Comparison of ENCODE assay signal across 9 cellular contexts in genomic region chr15:91100561-91101355, GRCh38. TPM values are rescaled to one million over a fixed set of nuclear protein-coding genes. Genes with fewer than 3 reads are reported as not detected.
DNase-seq lines count a peak whose midpoint lies in the region; ATAC-seq and TF ChIP-seq lines count a peak whose summit lies in the region.
"Had no signal": no experiment of that assay in that cellular context is flagged by ENCODE, and none has a peak within 500 bp of the region (broad histone marks: within the 10 kb centered on the region; RNA-seq: fewer than 3 reads in every experiment).

No MANE protein-coding gene starts in this region.

- no peak overlapping the region for H3K27ac Mint-ChIP-seq in WTC11

- ATAC-seq in HG02610 (IDR thresholded peaks at IDR 0.05; ENCODE audit: unreplicated experiment) (peak; percentile 1), WTC11 (no peak; the same call in 1 of the 2 replicates), HG02840 (IDR thresholded peaks at IDR 0.05; ENCODE audit: low FRiP score, unreplicated experiment) (no peak), HG03571 (IDR thresholded peaks at IDR 0.05; ENCODE audit: unreplicated experiment) (no peak)

- no peaks in the 10 kb centered on the region for H3K9me3 ChIP-seq in skeletal muscle satellite cell (replicated peaks; ENCODE audit: low read length)

- peaks cover 64% of the 10 kb centered on the region for H3K27me3 ChIP-seq in skeletal muscle satellite cell (ENCODE audit: control insufficient read depth, insufficient read depth, low read length)

- H3K4me1 ChIP-seq in skeletal muscle satellite cell (ENCODE audit: control insufficient read depth, insufficient read depth, low read length) = peaks cover 12% of the 10 kb centered on the region

- no peak for TF ChIP-seq CTCF in WTC11 (IDR thresholded peaks at IDR 0.05)

- CTCF ChIA-PET in WTC11 (lab: Charles Lee) = interaction anchor here (0.9 to 2.3 kb wide), 13 partner anchors 18 to 168 kb away, joined by 3 to 12 read pairs (median 5); no protein-coding TSS in a partner anchor

- intact Hi-C loops in head of caudate nucleus (cut with DNase I) = no loop called here

- peak; percentile 11 for DNase-seq in EH (ENCODE audit: low read depth)
- no peak for DNase-seq in WTC11 (ENCODE audit: low spot score)
- DNase-seq in head of caudate nucleus = peak in 25 of 42 donors; percentile 8 to 63 (median 29)
- DNase-seq in A172 (ENCODE audit: low spot score) = no peak

- H3K9me3 Mint-ChIP-seq in WTC11 = no peaks in the 10 kb centered on the region

- H3K4me2 ChIP-seq in skeletal muscle satellite cell (ENCODE audit: low read length) = peak overlapping the region; percentile 91

- peaks cover 18% of the 10 kb centered on the region for H3K4me1 Mint-ChIP-seq in WTC11

- H3K4me3 ChIP-seq in skeletal muscle satellite cell (ENCODE audit: low read length) = peak overlapping the region; percentile 54

- no peaks in the 10 kb centered on the region for H3K36me3 Mint-ChIP-seq in WTC11

- no peak overlapping the region for H3K9ac ChIP-seq in skeletal muscle satellite cell (ENCODE audit: low read depth, low read length)

- H3K36me3 ChIP-seq in skeletal muscle satellite cell (ENCODE audit: insufficient read depth, low read length) = no peaks in the 10 kb centered on the region

- POLR2A ChIA-PET in WTC11 (lab: Charles Lee) = interaction anchor here (0.6 kb wide), 1 partner anchor 124 kb away, joined by 5 read pairs; no protein-coding TSS in a partner anchor

- H3K27me3 Mint-ChIP-seq in WTC11 (ENCODE audit: low read depth) = peaks cover 79% of the 10 kb centered on the region

- H3K4me3 Mint-ChIP-seq in WTC11 = peak overlapping the region; percentile 73

TF ChIP-seq in WTC11, 78 proteins besides CTCF, POLR2A, EP300 and RAD21:
- TF ChIP-seq ATF6 (CRISPR knock-in tag; IDR thresholded peaks at IDR 0.05) = no peak
- no peak for TF ChIP-seq EMX1 (CRISPR knock-in tag; IDR thresholded peaks at IDR 0.05)
- TF ChIP-seq, protein P1, sequence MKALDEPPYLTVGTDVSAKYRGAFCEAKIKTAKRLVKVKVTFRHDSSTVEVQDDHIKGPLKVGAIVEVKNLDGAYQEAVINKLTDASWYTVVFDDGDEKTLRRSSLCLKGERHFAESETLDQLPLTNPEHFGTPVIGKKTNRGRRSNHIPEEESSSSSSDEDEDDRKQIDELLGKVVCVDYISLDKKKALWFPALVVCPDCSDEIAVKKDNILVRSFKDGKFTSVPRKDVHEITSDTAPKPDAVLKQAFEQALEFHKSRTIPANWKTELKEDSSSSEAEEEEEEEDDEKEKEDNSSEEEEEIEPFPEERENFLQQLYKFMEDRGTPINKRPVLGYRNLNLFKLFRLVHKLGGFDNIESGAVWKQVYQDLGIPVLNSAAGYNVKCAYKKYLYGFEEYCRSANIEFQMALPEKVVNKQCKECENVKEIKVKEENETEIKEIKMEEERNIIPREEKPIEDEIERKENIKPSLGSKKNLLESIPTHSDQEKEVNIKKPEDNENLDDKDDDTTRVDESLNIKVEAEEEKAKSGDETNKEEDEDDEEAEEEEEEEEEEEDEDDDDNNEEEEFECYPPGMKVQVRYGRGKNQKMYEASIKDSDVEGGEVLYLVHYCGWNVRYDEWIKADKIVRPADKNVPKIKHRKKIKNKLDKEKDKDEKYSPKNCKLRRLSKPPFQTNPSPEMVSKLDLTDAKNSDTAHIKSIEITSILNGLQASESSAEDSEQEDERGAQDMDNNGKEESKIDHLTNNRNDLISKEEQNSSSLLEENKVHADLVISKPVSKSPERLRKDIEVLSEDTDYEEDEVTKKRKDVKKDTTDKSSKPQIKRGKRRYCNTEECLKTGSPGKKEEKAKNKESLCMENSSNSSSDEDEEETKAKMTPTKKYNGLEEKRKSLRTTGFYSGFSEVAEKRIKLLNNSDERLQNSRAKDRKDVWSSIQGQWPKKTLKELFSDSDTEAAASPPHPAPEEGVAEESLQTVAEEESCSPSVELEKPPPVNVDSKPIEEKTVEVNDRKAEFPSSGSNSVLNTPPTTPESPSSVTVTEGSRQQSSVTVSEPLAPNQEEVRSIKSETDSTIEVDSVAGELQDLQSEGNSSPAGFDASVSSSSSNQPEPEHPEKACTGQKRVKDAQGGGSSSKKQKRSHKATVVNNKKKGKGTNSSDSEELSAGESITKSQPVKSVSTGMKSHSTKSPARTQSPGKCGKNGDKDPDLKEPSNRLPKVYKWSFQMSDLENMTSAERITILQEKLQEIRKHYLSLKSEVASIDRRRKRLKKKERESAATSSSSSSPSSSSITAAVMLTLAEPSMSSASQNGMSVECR (CRISPR knock-in tag; IDR thresholded peaks at IDR 0.05; ENCODE audit: borderline replicate concordance) = no peak
- no peak for TF ChIP-seq SMAD3 (CRISPR knock-in tag; IDR thresholded peaks at IDR 0.05; ENCODE audit: borderline replicate concordance)
- TF ChIP-seq RORB (CRISPR knock-in tag; IDR thresholded peaks at IDR 0.05) = no peak

RNA-seq across cellular contexts. Expression of gene SV2B, which starts 0.7 kb away (rescaled TPM):
- 0.64 to 1.4 TPM (median 0.82 TPM) in 3 replicates for total RNA-seq in WTC11 (2021)
- not detected in 2 replicates for total RNA-seq in skeletal muscle satellite cell (2012; rRNA removed)
- total RNA-seq in A172 (2014; rRNA removed; shearing (Covaris generic)) = not detected in 2 replicates
- total RNA-seq: RPMI7951 had no signal

Comparison
In these comparisons a context has a peak if more than half of its experiments do, and no peak if none do; other contexts are left out.
1. DNase-seq: peak in EH (single experiment) and head of caudate nucleus (25 of 42); none in WTC11 (single experiment) and A172 (single experiment).